ENCODE assay signal across 8 cellular contexts in the genomic region with DNA sequence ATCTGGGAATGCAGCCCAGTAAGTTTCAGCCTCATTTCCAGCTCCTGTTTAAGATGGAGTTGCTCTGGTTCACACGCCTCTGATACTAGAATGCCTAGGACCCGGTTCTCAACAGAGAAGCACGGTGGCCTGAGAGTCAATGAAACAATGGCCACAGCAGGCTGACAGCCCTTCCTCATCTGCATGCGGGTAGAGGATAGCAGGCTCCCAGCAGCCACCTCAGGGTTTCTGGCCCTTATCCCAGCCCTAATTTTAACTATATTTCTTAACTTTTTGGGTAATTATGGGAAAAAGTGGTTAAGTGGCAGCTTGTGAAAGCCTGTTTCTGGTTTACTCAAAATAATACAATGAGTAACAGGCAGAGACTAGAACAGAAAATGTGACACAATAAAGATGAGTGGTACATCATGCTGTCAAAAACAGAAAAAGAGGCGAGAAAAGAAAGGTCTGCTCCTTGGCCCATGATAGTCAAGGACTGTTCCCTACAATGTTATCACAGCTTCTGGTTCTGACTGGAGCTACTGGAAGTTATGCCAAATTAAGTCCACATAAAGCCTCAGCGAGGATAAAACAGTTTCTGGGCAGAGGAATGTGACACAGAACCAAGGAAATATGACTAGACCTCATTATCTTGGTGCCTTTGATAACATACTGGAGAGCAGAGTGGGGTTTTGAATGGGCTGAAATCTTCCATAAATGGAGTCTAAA.
DNase-seq lines count a peak whose midpoint lies in the region; ATAC-seq, FAIRE-seq and TF ChIP-seq lines count a peak whose summit lies in the region.

No MANE protein-coding gene starts in this region.

- H3K4me2 ChIP-seq in astrocyte (ENCODE audit: low read length), result peak overlapping the region; percentile 10

- no peak overlapping the region for H3K27ac Mint-ChIP-seq in astrocyte (ENCODE audit: unreplicated experiment)

- no peaks in the 10 kb centered on the region for H3K27me3 ChIP-seq in astrocyte (ENCODE audit: insufficient read depth, low read length)
- no peaks in the 10 kb centered on the region for H3K27me3 ChIP-seq in psoas muscle (ENCODE audit: insufficient read depth in 3 of 3, low read length in 2 of 3)

- no peak for TF ChIP-seq CTCF in astrocyte (IDR thresholded peaks at IDR 0.05; ENCODE audit: insufficient read depth, low read depth, low read length)
- TF ChIP-seq CTCF in psoas muscle (IDR thresholded peaks at IDR 0.05), result no peak

- DNase-seq in astrocyte (ENCODE audit: low read depth) (peak; percentile 74), psoas muscle (no peak), NCI-H446 treated with DMSO at 0.1 percent for 48 hours (lab: John Stamatoyannopoulos, UW) (no peak), NCI-H146 treated with DMSO at 0.1 percent for 48 hours (lab: John Stamatoyannopoulos, UW; ENCODE audit: unreplicated experiment) (no peak), NCI-H1417 (lab: John Stamatoyannopoulos, UW) (no peak), SW480 (ENCODE audit: low spot score) (no peak)

- H3K9ac ChIP-seq in astrocyte (ENCODE audit: low read length), result no peak overlapping the region

- H3K4me3 ChIP-seq in astrocyte (ENCODE audit: insufficient read depth, low read depth, low read length) (no peak overlapping the region), psoas muscle (no peak overlapping the region)

- H3K36me3 Mint-ChIP-seq in astrocyte (ENCODE audit: low read depth, unreplicated experiment), result peaks cover 3% of the 10 kb centered on the region

- H3K9me3 ChIP-seq in astrocyte (ENCODE audit: insufficient read depth, low read depth, low read length), result no peaks in the 10 kb centered on the region
- H3K9me3 ChIP-seq in psoas muscle, result no peaks in the 10 kb centered on the region

- H3K4me3 Mint-ChIP-seq in astrocyte (ENCODE audit: unreplicated experiment), result no peak overlapping the region

- no peaks in the 10 kb centered on the region for H3K27me3 Mint-ChIP-seq in astrocyte (ENCODE audit: low read depth, unreplicated experiment)

- H3K36me3 ChIP-seq in astrocyte (ENCODE audit: insufficient read depth, low read length) (no peaks in the 10 kb centered on the region), psoas muscle (ENCODE audit: insufficient read depth in 1 of 2, low read depth in 1 of 2) (peaks cover 0 to 23% of the 10 kb centered on the region in 2 donors)

- no peak for FAIRE-seq in astrocyte (lab: Jason Lieb, UNC)

- H3K4me1 Mint-ChIP-seq in astrocyte (ENCODE audit: low read depth, unreplicated experiment), result peaks cover 18% of the 10 kb centered on the region

- peaks cover 7% of the 10 kb centered on the region for H3K9me3 Mint-ChIP-seq in astrocyte (ENCODE audit: unreplicated experiment)

- ATAC-seq in GM19351 (IDR thresholded peaks at IDR 0.05; ENCODE audit: unreplicated experiment) (peak; percentile 62), HG03045 (IDR thresholded peaks at IDR 0.05; ENCODE audit: unreplicated experiment) (peak; percentile 63), psoas muscle (no peak)

- no peaks in the 10 kb centered on the region for H3K79me2 ChIP-seq in astrocyte (ENCODE audit: insufficient read depth, low read length)

- no peaks in the 10 kb centered on the region for H4K20me1 ChIP-seq in astrocyte (ENCODE audit: insufficient read depth, low read length)

- intact Hi-C loops in psoas muscle (cut with DNase I), result no loop called here

- WGBS in psoas muscle, 3 donors, result 81% methylated on average over 6 of the region's 6 CpGs

- H2AFZ ChIP-seq in astrocyte (ENCODE audit: low read depth, low read length), result no peak overlapping the region

- H3K27ac ChIP-seq in astrocyte (ENCODE audit: low read depth, low read length), result peak overlapping the region; percentile 28
- peak overlapping the region; percentile 56 for H3K27ac ChIP-seq in psoas muscle

- peaks cover 26% of the 10 kb centered on the region for H3K4me1 ChIP-seq in astrocyte (ENCODE audit: insufficient read depth, low read length)
- peaks cover 43% of the 10 kb centered on the region for H3K4me1 ChIP-seq in psoas muscle

Comparison
In these comparisons a context has a peak if more than half of its experiments do, and no peak if none do; other contexts are left out.
1. ATAC-seq: peak in GM19351 (single experiment) and HG03045 (single experiment); none in psoas muscle (0 of 4).